In genomic region chr1:174399211-174399610, GRCh38 we compare ENCODE assay signal across 15 cellular contexts. TPM values are rescaled to one million over a fixed set of nuclear protein-coding genes. Genes with fewer than 3 reads are reported as not detected.
A peak's percentile ranks its signal among the peaks of the same experiment; 100 is the strongest.
DNase-seq lines count a peak whose midpoint lies in the region; ATAC-seq, FAIRE-seq and TF ChIP-seq lines count a peak whose summit lies in the region.
"Had no signal": no experiment of that assay in that cellular context is flagged by ENCODE, and none has a peak within 500 bp of the region (broad histone marks: within the 10 kb centered on the region; RNA-seq: fewer than 3 reads in every experiment).

No MANE protein-coding gene starts in this region.

- no peak overlapping the region for H2AFZ ChIP-seq in astrocyte (ENCODE audit: low read depth, low read length)

- H3K4me1 ChIP-seq in astrocyte (ENCODE audit: insufficient read depth, low read length), result peaks cover 19% of the 10 kb centered on the region
- H3K4me1 ChIP-seq in esophagus muscularis mucosa, result no peaks in the 10 kb centered on the region

- TF ChIP-seq POLR2A in esophagus muscularis mucosa (IDR thresholded peaks at IDR 0.05; ENCODE audit: low read depth), result no peak

- no peaks in the 10 kb centered on the region for H3K79me2 ChIP-seq in astrocyte (ENCODE audit: insufficient read depth, low read length)

- intact Hi-C loops in esophagus muscularis mucosa (cut with DNase I), result no loop called here

- TF ChIP-seq EP300 in esophagus muscularis mucosa (IDR thresholded peaks at IDR 0.05), result no peak

- H3K36me3 Mint-ChIP-seq in astrocyte (ENCODE audit: low read depth, unreplicated experiment) (peaks cover 4% of the 10 kb centered on the region), memory B cell (peaks cover 30% of the 10 kb centered on the region)

- no peak overlapping the region for H3K27ac ChIP-seq in astrocyte (ENCODE audit: low read depth, low read length)
- H3K27ac ChIP-seq in esophagus muscularis mucosa (replicated peaks in 1 of 4), result no peak overlapping the region
- H3K27ac ChIP-seq: SJCRH30 had no signal

- H3K27me3 ChIP-seq in astrocyte (ENCODE audit: insufficient read depth, low read length) (no peaks in the 10 kb centered on the region), esophagus muscularis mucosa (no peaks in the 10 kb centered on the region), H7 (ENCODE audit: control insufficient read depth, insufficient read depth, low read length) (no peaks in the 10 kb centered on the region)
- H3K27me3 ChIP-seq: SJCRH30 had no signal

- H3K4me1 Mint-ChIP-seq in astrocyte (ENCODE audit: low read depth, unreplicated experiment), result peaks cover 17% of the 10 kb centered on the region
- H3K4me1 Mint-ChIP-seq in memory B cell, result peaks cover 6% of the 10 kb centered on the region

- H3K9me3 Mint-ChIP-seq in astrocyte (ENCODE audit: unreplicated experiment) (no peaks in the 10 kb centered on the region), memory B cell (no peaks in the 10 kb centered on the region)

- H3K4me2 ChIP-seq in astrocyte (ENCODE audit: low read length), result no peak overlapping the region

- no peak for ATAC-seq in memory B cell (ENCODE audit: low read depth)
- ATAC-seq: PC-3 had no signal

- H3K27ac Mint-ChIP-seq in astrocyte (ENCODE audit: unreplicated experiment) (no peak overlapping the region), memory B cell (peak overlapping the region; percentile 33)

- TF ChIP-seq CTCF in astrocyte (IDR thresholded peaks at IDR 0.05; ENCODE audit: insufficient read depth, low read depth, low read length) (no peak), esophagus muscularis mucosa (IDR thresholded peaks at IDR 0.05) (no peak)

- 40% methylated on average over 1 of the region's 1 CpG for WGBS in esophagus muscularis mucosa

- H3K36me3 ChIP-seq in astrocyte (ENCODE audit: insufficient read depth, low read length), result no peaks in the 10 kb centered on the region
- H3K36me3 ChIP-seq in esophagus muscularis mucosa, result peaks cover 0 to 11% (median 2%) of the 10 kb centered on the region in 4 donors
- H3K36me3 ChIP-seq in H7 (replicated peaks; ENCODE audit: control insufficient read depth, insufficient read depth, low read length), result no peaks in the 10 kb centered on the region
- H3K36me3 ChIP-seq: SJCRH30 had no signal

- no peaks in the 10 kb centered on the region for H4K20me1 ChIP-seq in astrocyte (ENCODE audit: insufficient read depth, low read length)

- H3K9me3 ChIP-seq in astrocyte (ENCODE audit: insufficient read depth, low read depth, low read length), result no peaks in the 10 kb centered on the region
- no peaks in the 10 kb centered on the region for H3K9me3 ChIP-seq in esophagus muscularis mucosa

- H3K4me3 ChIP-seq in astrocyte (ENCODE audit: insufficient read depth, low read depth, low read length) (no peak overlapping the region), esophagus muscularis mucosa (no peak overlapping the region), H7 (ENCODE audit: insufficient read depth, low read depth, low read length) (no peak overlapping the region)
- H3K4me3 ChIP-seq: SJCRH30 had no signal

- no peak overlapping the region for H3K4me3 Mint-ChIP-seq in astrocyte (ENCODE audit: unreplicated experiment)
- no peak overlapping the region for H3K4me3 Mint-ChIP-seq in memory B cell

- DNase-seq in DMS79 treated with DMSO at 0.1 percent for 48 hours (lab: John Stamatoyannopoulos, UW) (peak; percentile 74), NCI-H1105 (lab: John Stamatoyannopoulos, UW) (peak; percentile 3), astrocyte (ENCODE audit: low read depth) (peak; percentile 26), memory B cell (ENCODE audit: low spot score in 2 of 2) (no peak), esophagus muscularis mucosa (ENCODE audit: extremely low spot score) (no peak), hepatic stellate cell (ENCODE audit: low spot score) (no peak), H7 (no peak)
- no peak for DNase-seq in activated CD8-positive, alpha-beta memory T cell treated with anti-CD3 and anti-CD28 coated beads, Interleukin-2, amount 50 U/mL, for 48 hours
- DNase-seq: C1 segment of cervical spinal cord, EL, KG1, NCI-H226, PC-3 had no signal

- no peaks in the 10 kb centered on the region for H3K27me3 Mint-ChIP-seq in astrocyte (ENCODE audit: low read depth, unreplicated experiment)
- H3K27me3 Mint-ChIP-seq in memory B cell, result no peaks in the 10 kb centered on the region

- FAIRE-seq in astrocyte (lab: Jason Lieb, UNC), result no peak
- FAIRE-seq: H54 had no signal

- no peak overlapping the region for H3K9ac ChIP-seq in astrocyte (ENCODE audit: low read length)

RNA-seq across cellular contexts. Expression of gene GPR52, which starts 48.6 kb away (rescaled TPM):
- total RNA-seq in astrocyte, result 0.55 and 1.1 TPM in 2 replicates
- 1 to 10 TPM in 3 of 4 donors, under 1 TPM in 1; 0.58 to 5.0 (median 1.7) TPM for total RNA-seq in esophagus muscularis mucosa
- 0.30 TPM in 1 of 2 replicates, not detected in the other for total RNA-seq in H7 (2014; rRNA removed; shearing (Covaris generic))

Comparison
In these comparisons a context has a peak if more than half of its experiments do, and no peak if none do; other contexts are left out.
1. DNase-seq: peak in DMS79 treated with DMSO at 0.1 percent for 48 hours (single experiment), NCI-H1105 (single experiment) and astrocyte (single experiment); none in memory B cell (0 of 2), esophagus muscularis mucosa (single experiment), activated CD8-positive, alpha-beta memory T cell treated with anti-CD3 and anti-CD28 coated beads, Interleukin-2, amount 50 U/mL, for 48 hours (single experiment), hepatic stellate cell (single experiment) and H7 (single experiment).